ENCODE assay signal across 2 cellular contexts in genomic region chr19:57570707-57571106, GRCh38.
TF ChIP-seq lines count a peak whose summit lies in the region.

No MANE protein-coding gene starts in this region.

TF ChIP-seq in liver, 16 proteins besides CTCF, POLR2A, EP300 and RAD21:
- TF ChIP-seq RXRA (IDR thresholded peaks at IDR 0.05): no peak
- no peak for TF ChIP-seq ATF3 (IDR thresholded peaks at IDR 0.05)
- TF ChIP-seq MAX (IDR thresholded peaks at IDR 0.05): no peak
- no peak for TF ChIP-seq ZBTB33 (IDR thresholded peaks at IDR 0.05)
- no peak for TF ChIP-seq NR2F2 (IDR thresholded peaks at IDR 0.05)
- TF ChIP-seq SP1 (IDR thresholded peaks at IDR 0.05): no peak
- no peak for TF ChIP-seq FOXA1 (IDR thresholded peaks at IDR 0.05)
- TF ChIP-seq JUND (IDR thresholded peaks at IDR 0.05): no peak
- TF ChIP-seq EGR1 (IDR thresholded peaks at IDR 0.05; ENCODE audit: low read depth in 2 of 2): no peak
- no peak for TF ChIP-seq TAF1 (conservative IDR thresholded peaks at IDR 0.05)
- TF ChIP-seq GABPA (IDR thresholded peaks at IDR 0.05 in 1 of 2, conservative IDR thresholded peaks at IDR 0.05 in 1 of 2): no peak
- no peak for TF ChIP-seq HNF4A (conservative IDR thresholded peaks at IDR 0.05)
- no peak for TF ChIP-seq HNF4G (IDR thresholded peaks at IDR 0.05)
- no peak for TF ChIP-seq FOXA2 (IDR thresholded peaks at IDR 0.05)
- TF ChIP-seq YY1 (IDR thresholded peaks at IDR 0.05): no peak
- TF ChIP-seq REST (IDR thresholded peaks at IDR 0.05): no peak

TF ChIP-seq in HepG2, 621 proteins besides CTCF, POLR2A, EP300 and RAD21:
- no peak for TF ChIP-seq ZBTB49 (CRISPR knock-in tag; IDR thresholded peaks at IDR 0.05; ENCODE audit: borderline replicate concordance)
- no peak for TF ChIP-seq ZNF879 (CRISPR knock-in tag; IDR thresholded peaks at IDR 0.05)
- no peak for TF ChIP-seq HOXD1 (CRISPR knock-in tag; IDR thresholded peaks at IDR 0.05)
- no peak for TF ChIP-seq ARNTL (CRISPR knock-in tag; IDR thresholded peaks at IDR 0.05)
- TF ChIP-seq ZFAT (CRISPR knock-in tag; conservative IDR thresholded peaks at IDR 0.05): no peak
- TF ChIP-seq HOMEZ (CRISPR knock-in tag; IDR thresholded peaks at IDR 0.05; ENCODE audit: low read depth): no peak
TF ChIP-seq in HepG2: peak in this region for 0.
